ENCODE assay signal across 14 cellular contexts in the genomic region with DNA sequence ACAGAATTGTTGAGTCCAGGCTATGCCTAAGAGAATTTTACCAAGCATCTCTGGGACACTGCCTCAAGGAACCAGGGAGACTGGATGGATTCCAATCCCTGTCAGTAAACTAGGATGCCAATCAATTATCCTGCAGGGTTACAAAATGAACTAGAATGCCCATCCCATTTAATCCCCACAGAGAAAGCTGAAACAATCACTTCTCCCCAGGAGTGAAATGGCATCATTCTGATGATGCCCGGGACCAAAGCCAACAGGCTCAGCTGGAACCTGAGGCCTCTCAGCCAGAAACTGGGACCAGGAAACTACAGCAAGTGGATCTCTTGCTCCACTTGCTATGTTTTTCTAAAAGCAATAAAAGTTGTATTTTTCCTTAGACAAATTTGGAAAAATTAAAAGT.
DNase-seq lines count a peak whose midpoint lies in the region; TF ChIP-seq lines count a peak whose summit lies in the region.
"Had no signal": no experiment of that assay in that cellular context is flagged by ENCODE, and none has a peak within 500 bp of the region (broad histone marks: within the 10 kb centered on the region; RNA-seq: fewer than 3 reads in every experiment).

No MANE protein-coding gene starts in this region.

- no peaks in the 10 kb centered on the region for H3K4me1 Mint-ChIP-seq in activated T-helper 2 cell treated with anti-CD3 and anti-CD28 coated beads, Interferon-gamma antibody, Interleukin-2, Interleukin-4, amounts not matched to agents 10 μg/mL and 5 μg/mL and 100 μg/mL, durations not matched to agents 14 hours and 24 hours and 36 hours (ENCODE audit: low read depth)
- peaks cover 13% of the 10 kb centered on the region for H3K4me1 Mint-ChIP-seq in chondrocyte (ENCODE audit: low read depth)
- H3K4me1 Mint-ChIP-seq in activated naive CD4-positive, alpha-beta T cell treated with anti-CD3 and anti-CD28 coated beads, Interleukin-2, amount 10 ng/mL, durations not matched to agents 7 days and 5 days = no peaks in the 10 kb centered on the region
- H3K4me1 Mint-ChIP-seq: IgD-negative memory B cell had no signal

- CTCF ChIA-PET in activated naive CD4-positive, alpha-beta T cell treated with anti-CD3 and anti-CD28 coated beads, Interleukin-2, amount 10 ng/mL, durations not matched to agents 7 days and 5 days (lab: Charles Lee) = no interaction called here

- TF ChIP-seq CTCF in chondrocyte (IDR thresholded peaks at IDR 0.05) = no peak

- intact Hi-C loops in activated T-helper 2 cell treated with anti-CD3 and anti-CD28 coated beads, Interferon-gamma antibody, Interleukin-2, Interleukin-4, amounts not matched to agents 10 μg/mL and 5 μg/mL and 100 μg/mL, durations not matched to agents 14 hours and 24 hours and 36 hours (cut with micrococcal nuclease) = no loop called here

- H3K9me3 Mint-ChIP-seq in activated T-helper 2 cell treated with anti-CD3 and anti-CD28 coated beads, Interferon-gamma antibody, Interleukin-2, Interleukin-4, amounts not matched to agents 10 μg/mL and 5 μg/mL and 100 μg/mL, durations not matched to agents 14 hours and 24 hours and 36 hours = peaks cover 7% of the 10 kb centered on the region
- no peaks in the 10 kb centered on the region for H3K9me3 Mint-ChIP-seq in chondrocyte (ENCODE audit: low read depth)
- H3K9me3 Mint-ChIP-seq in activated naive CD4-positive, alpha-beta T cell treated with anti-CD3 and anti-CD28 coated beads, Interleukin-2, amount 10 ng/mL, durations not matched to agents 7 days and 5 days = no peaks in the 10 kb centered on the region
- H3K9me3 Mint-ChIP-seq: activated CD4-positive, alpha-beta memory T cell treated with anti-CD3 and anti-CD28 coated beads for 36 hours had no signal

- no peak overlapping the region for H3K27ac Mint-ChIP-seq in activated T-helper 2 cell treated with anti-CD3 and anti-CD28 coated beads, Interferon-gamma antibody, Interleukin-2, Interleukin-4, amounts not matched to agents 10 μg/mL and 5 μg/mL and 100 μg/mL, durations not matched to agents 14 hours and 24 hours and 36 hours
- H3K27ac Mint-ChIP-seq in chondrocyte (ENCODE audit: unreplicated experiment) = no peak overlapping the region
- no peak overlapping the region for H3K27ac Mint-ChIP-seq in activated naive CD4-positive, alpha-beta T cell treated with anti-CD3 and anti-CD28 coated beads, Interleukin-2, amount 10 ng/mL, durations not matched to agents 7 days and 5 days
- H3K27ac Mint-ChIP-seq: activated CD4-positive, alpha-beta memory T cell treated with anti-CD3 and anti-CD28 coated beads for 36 hours; IgD-negative memory B cell had no signal

- DNase-seq in Daoy (ENCODE audit: low read depth) = peak; percentile 33
- peak; percentile 86 to 96 for DNase-seq in NCI-H2081 (lab: John Stamatoyannopoulos, UW)
- DNase-seq in astrocyte of the hippocampus (ENCODE audit: low read depth, low spot score) = peak; percentile 31
- DNase-seq in medulla oblongata (ENCODE audit: extremely low spot score) = peak; percentile 95
- DNase-seq in NCI-H146 (lab: John Stamatoyannopoulos, UW) = no peak
- no peak for DNase-seq in activated T-helper 2 cell treated with anti-CD3 and anti-CD28 coated beads, Interferon-gamma antibody, Interleukin-2, Interleukin-4, amounts not matched to agents 10 μg/mL and 5 μg/mL and 100 μg/mL, durations not matched to agents 14 hours and 24 hours and 36 hours (ENCODE audit: low spot score)
- DNase-seq in chondrocyte (ENCODE audit: low spot score) = no peak
- no peak for DNase-seq in activated naive CD4-positive, alpha-beta T cell treated with anti-CD3 and anti-CD28 coated beads, Interleukin-2, amount 10 ng/mL, durations not matched to agents 7 days and 5 days
- DNase-seq: activated CD4-positive, alpha-beta memory T cell treated with anti-CD3 and anti-CD28 coated beads for 36 hours; activated gamma-delta T cell; H7; mucosa of descending colon; NCI-H1436 had no signal

- H3K36me3 Mint-ChIP-seq in activated T-helper 2 cell treated with anti-CD3 and anti-CD28 coated beads, Interferon-gamma antibody, Interleukin-2, Interleukin-4, amounts not matched to agents 10 μg/mL and 5 μg/mL and 100 μg/mL, durations not matched to agents 14 hours and 24 hours and 36 hours (ENCODE audit: low read depth) = no peaks in the 10 kb centered on the region
- H3K36me3 Mint-ChIP-seq in chondrocyte (ENCODE audit: low read depth) = no peaks in the 10 kb centered on the region
- H3K36me3 Mint-ChIP-seq in activated naive CD4-positive, alpha-beta T cell treated with anti-CD3 and anti-CD28 coated beads, Interleukin-2, amount 10 ng/mL, durations not matched to agents 7 days and 5 days = no peaks in the 10 kb centered on the region
- H3K36me3 Mint-ChIP-seq: activated CD4-positive, alpha-beta memory T cell treated with anti-CD3 and anti-CD28 coated beads for 36 hours; IgD-negative memory B cell had no signal

- no peak overlapping the region for H3K4me3 Mint-ChIP-seq in activated T-helper 2 cell treated with anti-CD3 and anti-CD28 coated beads, Interferon-gamma antibody, Interleukin-2, Interleukin-4, amounts not matched to agents 10 μg/mL and 5 μg/mL and 100 μg/mL, durations not matched to agents 14 hours and 24 hours and 36 hours (ENCODE audit: low read depth)
- no peak overlapping the region for H3K4me3 Mint-ChIP-seq in chondrocyte (ENCODE audit: unreplicated experiment)
- no peak overlapping the region for H3K4me3 Mint-ChIP-seq in activated naive CD4-positive, alpha-beta T cell treated with anti-CD3 and anti-CD28 coated beads, Interleukin-2, amount 10 ng/mL, durations not matched to agents 7 days and 5 days
- H3K4me3 Mint-ChIP-seq: activated CD4-positive, alpha-beta memory T cell treated with anti-CD3 and anti-CD28 coated beads for 36 hours; IgD-negative memory B cell had no signal

- no peaks in the 10 kb centered on the region for H3K27me3 Mint-ChIP-seq in activated T-helper 2 cell treated with anti-CD3 and anti-CD28 coated beads, Interferon-gamma antibody, Interleukin-2, Interleukin-4, amounts not matched to agents 10 μg/mL and 5 μg/mL and 100 μg/mL, durations not matched to agents 14 hours and 24 hours and 36 hours (ENCODE audit: low read depth)
- H3K27me3 Mint-ChIP-seq in chondrocyte (ENCODE audit: low read depth) = peaks cover 2% of the 10 kb centered on the region
- H3K27me3 Mint-ChIP-seq in activated naive CD4-positive, alpha-beta T cell treated with anti-CD3 and anti-CD28 coated beads, Interleukin-2, amount 10 ng/mL, durations not matched to agents 7 days and 5 days = no peaks in the 10 kb centered on the region
- H3K27me3 Mint-ChIP-seq: activated CD4-positive, alpha-beta memory T cell treated with anti-CD3 and anti-CD28 coated beads for 36 hours had no signal

Comparison
In these comparisons a context has a peak if more than half of its experiments do, and no peak if none do; other contexts are left out.
1. DNase-seq: peak in Daoy (single experiment), NCI-H2081 (2 of 2), astrocyte of the hippocampus (single experiment) and medulla oblongata (single experiment); none in NCI-H146 (single experiment), activated T-helper 2 cell treated with anti-CD3 and anti-CD28 coated beads, Interferon-gamma antibody, Interleukin-2, Interleukin-4, amounts not matched to agents 10 μg/mL and 5 μg/mL and 100 μg/mL, durations not matched to agents 14 hours and 24 hours and 36 hours (single experiment), chondrocyte (single experiment) and activated naive CD4-positive, alpha-beta T cell treated with anti-CD3 and anti-CD28 coated beads, Interleukin-2, amount 10 ng/mL, durations not matched to agents 7 days and 5 days (single experiment).